ENCODE assay signal across 1 cellular context in genomic region chr20:4710106-4710475, GRCh38.
TF ChIP-seq lines count a peak whose summit lies in the region.

No MANE protein-coding gene starts in this region.

TF ChIP-seq in H1, 55 proteins besides CTCF, POLR2A, EP300 and RAD21 (continued from another document):
- TF ChIP-seq, protein P1, sequence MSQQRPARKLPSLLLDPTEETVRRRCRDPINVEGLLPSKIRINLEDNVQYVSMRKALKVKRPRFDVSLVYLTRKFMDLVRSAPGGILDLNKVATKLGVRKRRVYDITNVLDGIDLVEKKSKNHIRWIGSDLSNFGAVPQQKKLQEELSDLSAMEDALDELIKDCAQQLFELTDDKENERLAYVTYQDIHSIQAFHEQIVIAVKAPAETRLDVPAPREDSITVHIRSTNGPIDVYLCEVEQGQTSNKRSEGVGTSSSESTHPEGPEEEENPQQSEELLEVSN (IDR thresholded peaks at IDR 0.05) = no peak
- TF ChIP-seq RXRA (IDR thresholded peaks at IDR 0.05; ENCODE audit: insufficient read depth, low read depth, low read length) (no peak), KDM1A (IDR thresholded peaks at IDR 0.05; ENCODE audit: borderline replicate concordance, low read length) (no peak), USF2 (IDR thresholded peaks at IDR 0.05; ENCODE audit: low read length) (no peak), ASH2L (IDR thresholded peaks at IDR 0.05; ENCODE audit: low read length) (no peak), GTF2F1 (IDR thresholded peaks at IDR 0.05; ENCODE audit: borderline replicate concordance, low read depth, low read length) (no peak), CREB1 (IDR thresholded peaks at IDR 0.05) (no peak), PHF8 (conservative IDR thresholded peaks at IDR 0.05; ENCODE audit: low read depth, low read length) (no peak), ATF2 (IDR thresholded peaks at IDR 0.05; ENCODE audit: low read length) (no peak), KDM4A (IDR thresholded peaks at IDR 0.05; ENCODE audit: low read depth, low read length, severe bottlenecking) (no peak), HDAC6 (IDR thresholded peaks at IDR 0.05; ENCODE audit: low read depth, low read length) (no peak), SP1 (IDR thresholded peaks at IDR 0.05; ENCODE audit: low read depth, low read length) (no peak), TCF12 (IDR thresholded peaks at IDR 0.05; ENCODE audit: low read depth, low read length) (no peak), SRF (IDR thresholded peaks at IDR 0.05; ENCODE audit: low read depth, low read length) (no peak), SUZ12 (IDR thresholded peaks at IDR 0.05; ENCODE audit: low read length) (no peak), KDM5A (IDR thresholded peaks at IDR 0.05; ENCODE audit: low read length) (no peak)
